Comparison of ENCODE assay signal across 8 cellular contexts in the genomic region with DNA sequence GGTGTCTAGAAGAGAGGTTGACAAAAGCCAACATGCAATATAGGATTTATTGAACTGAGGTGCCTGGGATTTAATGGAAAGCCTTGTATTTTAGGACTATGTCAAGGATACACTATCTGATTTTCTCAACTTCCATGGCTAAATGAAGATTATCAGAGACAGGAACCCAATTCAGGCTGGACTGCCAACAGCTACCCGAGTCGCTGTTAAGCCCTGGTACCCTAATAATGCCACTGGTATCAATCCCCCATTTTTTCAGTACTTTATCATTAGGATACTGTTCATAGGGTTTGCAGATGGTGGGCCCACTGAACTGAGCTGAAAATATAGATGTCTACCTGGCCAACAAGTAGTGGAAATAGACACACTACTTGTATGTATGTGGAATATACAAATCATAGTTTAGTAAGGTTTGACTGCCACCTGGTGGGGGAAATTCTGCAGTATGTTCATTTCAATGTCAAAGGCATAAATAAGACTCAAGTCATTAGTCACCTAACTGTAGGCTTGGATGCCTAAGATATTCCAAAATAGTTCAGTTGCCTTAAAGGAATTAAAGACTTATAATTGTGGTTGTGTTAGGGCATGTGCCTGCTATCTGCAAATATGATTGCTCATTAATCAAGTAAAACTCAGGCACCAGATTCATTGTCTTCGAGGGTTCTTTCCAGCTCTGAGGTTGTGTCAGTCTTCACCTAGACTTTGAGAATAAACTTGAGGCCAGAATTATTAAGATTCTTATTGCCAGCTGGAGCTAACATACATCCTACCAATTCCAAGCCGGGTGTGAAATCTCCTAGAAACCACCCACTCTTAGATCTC. TPM values are rescaled to one million over a fixed set of nuclear protein-coding genes. Genes with fewer than 3 reads are reported as not detected.
DNase-seq lines count a peak whose midpoint lies in the region; ATAC-seq and TF ChIP-seq lines count a peak whose summit lies in the region.

No MANE protein-coding gene starts in this region.

- H3K4me1 Mint-ChIP-seq in activated CD8-positive, alpha-beta T cell treated with anti-CD3 and anti-CD28 coated beads for 36 hours (ENCODE audit: low read depth), result no peaks in the 10 kb centered on the region

- peak; percentile 43; the same call in 1 of the 2 replicates for TF ChIP-seq CTCF in GM12875 (IDR thresholded peaks at IDR 0.05; ENCODE audit: borderline replicate concordance, insufficient read depth, low read depth, low read length)
- TF ChIP-seq CTCF in activated CD8-positive, alpha-beta T cell treated with anti-CD3 and anti-CD28 coated beads for 36 hours (IDR thresholded peaks at IDR 0.05), result peak; percentile 42
- no peak for TF ChIP-seq CTCF in omental fat pad (IDR thresholded peaks at IDR 0.05)

- CTCF ChIA-PET in activated CD8-positive, alpha-beta T cell treated with anti-CD3 and anti-CD28 coated beads for 36 hours (lab: Charles Lee), result interaction anchor here (0.7 to 2.0 kb wide), 12 partner anchors 10 to 310 kb away, joined by 3 to 9 read pairs (median 4); no protein-coding TSS in a partner anchor

- POLR2A ChIA-PET in activated CD8-positive, alpha-beta T cell treated with anti-CD3 and anti-CD28 coated beads for 36 hours (lab: Charles Lee), result no interaction called here

- no peaks in the 10 kb centered on the region for H3K9me3 Mint-ChIP-seq in activated CD8-positive, alpha-beta T cell treated with anti-CD3 and anti-CD28 coated beads for 36 hours

- intact Hi-C loops in activated CD8-positive, alpha-beta T cell treated with anti-CD3 and anti-CD28 coated beads for 36 hours (cut with micrococcal nuclease), result no loop called here

- peaks cover under 1% of the 10 kb centered on the region for H3K27me3 Mint-ChIP-seq in activated CD8-positive, alpha-beta T cell treated with anti-CD3 and anti-CD28 coated beads for 36 hours

- no peak overlapping the region for H3K4me3 Mint-ChIP-seq in activated CD8-positive, alpha-beta T cell treated with anti-CD3 and anti-CD28 coated beads for 36 hours

- ATAC-seq in HG02870 (IDR thresholded peaks at IDR 0.05; ENCODE audit: unreplicated experiment) (peak; percentile 75), omental fat pad (ENCODE audit: low FRiP score) (peak; percentile 48)
- ATAC-seq in activated CD8-positive, alpha-beta T cell treated with anti-CD3 and anti-CD28 coated beads for 36 hours, result peak; percentile 60

- peak; percentile 26 for DNase-seq in AG08396 (ENCODE audit: low spot score)
- DNase-seq in NCI-H345 (lab: John Stamatoyannopoulos, UW), result peak; percentile 73
- peak; percentile 83 for DNase-seq in activated CD8-positive, alpha-beta T cell treated with anti-CD3 and anti-CD28 coated beads for 36 hours
- DNase-seq in fibroblast of peridontal ligament (ENCODE audit: extremely low read depth), result peak; percentile 39
- DNase-seq in omental fat pad (ENCODE audit: low spot score), result peak; percentile 63
- DNase-seq in GM19240 (ENCODE audit: insufficient read length, low spot score), result no peak

- H3K36me3 Mint-ChIP-seq in activated CD8-positive, alpha-beta T cell treated with anti-CD3 and anti-CD28 coated beads for 36 hours (ENCODE audit: low read depth), result no peaks in the 10 kb centered on the region

- no peak overlapping the region for H3K27ac Mint-ChIP-seq in activated CD8-positive, alpha-beta T cell treated with anti-CD3 and anti-CD28 coated beads for 36 hours

- H3K4me3 ChIP-seq in GM12875 (ENCODE audit: low read depth, low read length), result no peak overlapping the region

RNA-seq across cellular contexts. Expression of gene NOBOX, which starts 34.1 kb away (rescaled TPM):
- not detected for total RNA-seq in activated CD8-positive, alpha-beta T cell treated with anti-CD3 and anti-CD28 coated beads for 36 hours
- total RNA-seq in omental fat pad, result not detected

Comparison
In these comparisons a context has a peak if more than half of its experiments do, and no peak if none do; other contexts are left out.
1. CTCF ChIP-seq: peak in GM12875 (single experiment) and activated CD8-positive, alpha-beta T cell treated with anti-CD3 and anti-CD28 coated beads for 36 hours (single experiment); none in omental fat pad (0 of 3).
2. Peak in every context shown above with its lines, with median percentiles within 50 percentile points of each other: ATAC-seq.